In genomic region chr9:128304151-128304970, GRCh38 we compare ENCODE assay signal across 1 cellular context.
TF ChIP-seq lines count a peak whose summit lies in the region.

No MANE protein-coding gene starts in this region.

TF ChIP-seq in HCT116, 20 proteins besides CTCF, POLR2A, EP300 and RAD21 (continued from another document):
- no peak for TF ChIP-seq TCF7L2 (IDR thresholded peaks at IDR 0.05; ENCODE audit: borderline replicate concordance, extremely low read depth, insufficient read depth, insufficient read length)
- TF ChIP-seq EZH2 (IDR thresholded peaks at IDR 0.05): no peak
- TF ChIP-seq ZBTB33 (IDR thresholded peaks at IDR 0.05; ENCODE audit: extremely low read depth, insufficient replicate concordance, low read length): no peak
- no peak for TF ChIP-seq JUND (IDR thresholded peaks at IDR 0.05)
- TF ChIP-seq SRF (IDR thresholded peaks at IDR 0.05; ENCODE audit: low read depth): no peak
- TF ChIP-seq ELF1 (IDR thresholded peaks at IDR 0.05; ENCODE audit: borderline replicate concordance, low read depth): no peak
- TF ChIP-seq ZNF274 (IDR thresholded peaks at IDR 0.05; ENCODE audit: low read depth, low read length): no peak
